Comparison of ENCODE assay signal across 8 cellular contexts in the genomic region with DNA sequence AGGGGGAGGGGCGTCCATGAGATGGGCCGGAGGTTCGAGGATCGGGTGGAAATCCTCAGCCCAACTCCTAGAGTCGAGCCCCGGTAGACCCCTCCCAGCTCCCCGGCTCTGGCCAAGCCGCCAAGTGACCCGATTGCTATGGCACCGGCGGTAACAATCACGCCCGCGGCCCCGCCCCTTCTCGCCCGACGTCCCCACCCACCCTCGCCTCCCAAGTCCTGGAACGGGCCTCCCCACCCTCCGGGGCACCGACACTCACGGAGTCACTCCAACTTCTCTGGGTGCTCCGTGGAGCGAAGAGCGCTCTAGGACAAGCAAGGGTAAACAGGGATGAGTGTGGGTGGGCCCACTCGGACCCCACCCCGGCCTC. TPM values are rescaled to one million over a fixed set of nuclear protein-coding genes. Genes with fewer than 3 reads are reported as not detected.
A peak's percentile ranks its signal among the peaks of the same experiment; 100 is the strongest.
DNase-seq lines count a peak whose midpoint lies in the region; ATAC-seq, FAIRE-seq and TF ChIP-seq lines count a peak whose summit lies in the region.

SPACA9 (plus strand) TSS at position 204 of the 370 bp plus-strand sequence. CDS start 5,050 bp downstream, outside the sequence.

- peak within 1 kb of the TSS; percentile 74 for H3K4me2 ChIP-seq in keratinocyte (ENCODE audit: control insufficient read depth, extremely low read depth, insufficient read depth, low read depth, low read length)

- peak within 1 kb of the TSS; percentile 81 for H3K27ac ChIP-seq in keratinocyte (ENCODE audit: control insufficient read depth, insufficient read depth, low read length)
- peak within 1 kb of the TSS in 7 of 8 donors; percentile 29 to 85 (median 76) for H3K27ac ChIP-seq in spleen

- H3K27me3 Mint-ChIP-seq in T-helper 17 cell = peaks cover under 1% of the 10 kb centered on the region

- in situ Hi-C loops in HAP-1 (cut with MboI; ENCODE audit: low sequenced_read_pairs) = no loop called here

- H3K36me3 ChIP-seq in HAP-1 (replicated peaks) (no peaks in the 10 kb centered on the region), keratinocyte (ENCODE audit: control insufficient read depth in 2 of 2, extremely low read depth in 1 of 2, insufficient read depth in 2 of 2, low read length in 2 of 2) (no peaks in the 10 kb centered on the region), spleen (no peaks in the 10 kb centered on the region)

- H4K20me1 ChIP-seq in keratinocyte (ENCODE audit: control insufficient read depth, extremely low read depth, insufficient read depth, low read length) = no peaks in the 10 kb centered on the region

- H3K9me3 ChIP-seq in HAP-1 (no peaks in the 10 kb centered on the region), T-helper 17 cell (ENCODE audit: control insufficient read depth, low read length, poor library complexity, severe bottlenecking) (no peaks in the 10 kb centered on the region), keratinocyte (ENCODE audit: control insufficient read depth, low read depth, low read length) (no peaks in the 10 kb centered on the region), spleen (no peaks in the 10 kb centered on the region)

- H3K4me3 ChIP-seq in HAP-1 (peak within 1 kb of the TSS; percentile 91), keratinocyte (ENCODE audit: control insufficient read depth in 2 of 3, extremely low read depth in 1 of 3, insufficient read depth in 2 of 3, low read depth in 1 of 3, low read length in 3 of 3) (peak within 1 kb of the TSS; percentile 87 to 94 (median 93)), spleen (peak within 1 kb of the TSS; percentile 85 to 98 (median 96))

- H3K9me1 ChIP-seq in keratinocyte (ENCODE audit: control insufficient read depth, extremely low read depth, insufficient read depth, low read length) = no peaks in the 10 kb centered on the region

- intact Hi-C loops in spleen (cut with DNase I; ENCODE audit: low total_unique reads) = no loop called here

- peak; percentile 94 for DNase-seq in AG20443 (ENCODE audit: low spot score)
- peak; percentile 51 to 82 for DNase-seq in HAP-1 (ENCODE audit: low spot score in 2 of 2)
- no peak for DNase-seq in T-helper 17 cell
- DNase-seq in cerebellar cortex (ENCODE audit: low spot score) = peak; percentile 58
- no peak for DNase-seq in keratinocyte (ENCODE audit: low read depth, low spot score)
- peak; percentile 80 for DNase-seq in spleen
- no peak for DNase-seq in NCI-H2107 treated with DMSO at 0.1 percent for 48 hours (lab: John Stamatoyannopoulos, UW; ENCODE audit: unreplicated experiment)

- dilution Hi-C loops in keratinocyte (cut with MboI; ENCODE audit: extremely low pct_ligation_motif_present, low sequenced_read_pairs) = no loop called here

- H2AFZ ChIP-seq in keratinocyte (ENCODE audit: control insufficient read depth, low read length) = peak within 1 kb of the TSS; percentile 95

- H3K4me1 ChIP-seq in HAP-1 = no peaks in the 10 kb centered on the region
- peaks cover 9% of the 10 kb centered on the region for H3K4me1 ChIP-seq in keratinocyte (ENCODE audit: control insufficient read depth, extremely low read depth, insufficient read depth, low read length)
- H3K4me1 ChIP-seq in spleen = peaks cover 0 to 28% (median 21%) of the 10 kb centered on the region in 6 donors

- peak within 1 kb of the TSS; percentile 86 for H3K4me3 Mint-ChIP-seq in T-helper 17 cell

- H3K4me1 Mint-ChIP-seq in T-helper 17 cell = peaks cover 8% of the 10 kb centered on the region

- no peak for TF ChIP-seq POLR2A in spleen (IDR thresholded peaks at IDR 0.05)

- H3K27me3 ChIP-seq in HAP-1 (ENCODE audit: low read depth) = no peaks in the 10 kb centered on the region
- H3K27me3 ChIP-seq in keratinocyte (ENCODE audit: control insufficient read depth, extremely low read depth, insufficient read depth, low read length) = no peaks in the 10 kb centered on the region
- H3K27me3 ChIP-seq in spleen (replicated peaks in 1 of 7) = no peaks in the 10 kb centered on the region

- ATAC-seq in T-helper 17 cell (no peak), HG03280 (IDR thresholded peaks at IDR 0.05; ENCODE audit: unreplicated experiment) (no peak)

- peak within 1 kb of the TSS; percentile 94 for H3K9ac ChIP-seq in keratinocyte (ENCODE audit: control insufficient read depth, extremely low read depth, insufficient read depth, low read length)

- no peak for FAIRE-seq in keratinocyte (lab: Jason Lieb, UNC)

- H3K79me2 ChIP-seq in keratinocyte (ENCODE audit: control insufficient read depth, insufficient read depth, low read length) = no peaks in the 10 kb centered on the region

- peak within 1 kb of the TSS; percentile 77 for H3K27ac Mint-ChIP-seq in T-helper 17 cell

- no peaks in the 10 kb centered on the region for H3K36me3 Mint-ChIP-seq in T-helper 17 cell (ENCODE audit: low read depth)

- no peak for TF ChIP-seq CTCF in keratinocyte (optimal IDR thresholded peaks at IDR 0.05 in 1 of 3, IDR thresholded peaks at IDR 0.05 in 1 of 3, conservative IDR thresholded peaks at IDR 0.05 in 1 of 3; ENCODE audit: extremely low read depth in 1 of 3, insufficient read depth in 2 of 3, low read length in 3 of 3)
- TF ChIP-seq CTCF in spleen (IDR thresholded peaks at IDR 0.05 in 8 of 11, conservative IDR thresholded peaks at IDR 0.05 in 3 of 11) = no peak

- 3 to 10% (median 5%) methylated on average over 20 to 28 of the region's 28 CpGs for WGBS in spleen, 5 donors

RNA-seq across cellular contexts. Expression of gene SPACA9, which starts in this region (rescaled TPM):
- total RNA-seq in T-helper 17 cell (under 1 TPM; 0.52 to 0.86 TPM), spleen (1 to 10 TPM; 1.1 to 5.6 (median 2.5) TPM)
- polyA plus RNA-seq in keratinocyte (2.9 to 4.7 TPM (median 3.6 TPM) in 3 replicates), spleen (1 to 10 TPM; 1.7 to 3.5 (median 3.0) TPM)
- polyA plus RNA-seq in keratinocyte (2011; ENCODE audit: low read depth) = 1.0 TPM
- 5.9 and 6.8 TPM in 2 replicates for polyA plus RNA-seq in keratinocyte (2011; cell fraction: cytosol; rRNA removed)
- 4.9 and 5.2 TPM in 2 replicates for polyA plus RNA-seq in keratinocyte (2011; cell fraction: nucleus; rRNA removed)
- polyA plus RNA-seq in keratinocyte (2012; ENCODE audit: low replicate concordance) = 3.3 and 4.5 TPM in 2 replicates
- 2.1 to 8.9 TPM (median 4.1 TPM) in 3 replicates for polyA minus RNA-seq in keratinocyte
- 3.3 TPM for polyA minus RNA-seq in keratinocyte (2011; cell fraction: cytosol; rRNA and poly(A)+ RNA removed)
- polyA minus RNA-seq in keratinocyte (2011; cell fraction: nucleus; rRNA and poly(A)+ RNA removed) = 1.3 and 1.8 TPM in 2 replicates

Comparison
In these comparisons a context has a peak if more than half of its experiments do, and no peak if none do; other contexts are left out.
1. DNase-seq: peak in AG20443 (single experiment), HAP-1 (2 of 2), cerebellar cortex (single experiment) and spleen (single experiment); none in T-helper 17 cell (0 of 3), keratinocyte (single experiment) and NCI-H2107 treated with DMSO at 0.1 percent for 48 hours (single experiment).
2. Peak in every context shown above with its lines, with median percentiles within 50 percentile points of each other: H3K4me3 ChIP-seq.